Comparison of ENCODE assay signal across 1 cellular context in genomic region chr3:183230251-183230650, GRCh38. TPM values are rescaled to one million over a fixed set of nuclear protein-coding genes. Genes with fewer than 3 reads are reported as not detected.
"Had no signal": no experiment of that assay in that cellular context is flagged by ENCODE, and none has a peak within 500 bp of the region (broad histone marks: within the 10 kb centered on the region; RNA-seq: fewer than 3 reads in every experiment).

No MANE protein-coding gene starts in this region.

RNA-seq across cellular contexts. Expression of gene B3GNT5, which starts 22.8 kb away (rescaled TPM):
- polyA plus RNA-seq: IgD-negative memory B cell had no signal
